In the genomic region with DNA sequence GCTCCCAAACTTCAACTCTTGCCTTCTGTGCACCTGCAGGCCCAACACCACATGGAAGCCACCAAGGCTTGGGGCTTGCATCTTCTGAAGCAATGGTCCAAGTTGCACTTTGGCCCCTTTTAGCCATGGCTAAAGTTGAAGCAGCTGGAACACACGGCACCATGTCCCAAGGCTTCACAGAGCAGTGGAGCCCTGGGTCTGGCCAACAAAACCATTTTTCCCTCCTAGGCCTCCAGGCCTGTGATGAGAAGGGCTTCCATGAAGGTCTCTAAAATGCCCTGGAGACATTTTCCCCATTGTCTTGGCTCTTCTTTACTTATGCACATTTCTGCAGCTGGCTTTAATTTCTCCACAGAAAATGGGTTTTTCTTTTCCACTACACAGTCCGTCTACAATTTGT, we compare ENCODE assay signal across 32 cellular contexts.
"Had no signal": no experiment of that assay in that cellular context is flagged by ENCODE, and none has a peak within 500 bp of the region (broad histone marks: within the 10 kb centered on the region; RNA-seq: fewer than 3 reads in every experiment).

No MANE protein-coding gene starts in this region.

- H3K4me3 ChIP-seq: adrenal gland, ascending aorta, body of pancreas, breast epithelium, cardiac muscle cell had no signal

- H3K9me3 ChIP-seq: adrenal gland, ascending aorta, body of pancreas had no signal

- H3K27ac ChIP-seq: adrenal gland, ascending aorta, body of pancreas, brain microvascular endothelial cell, breast epithelium, cardiac muscle cell had no signal

- ATAC-seq: activated naive CD4-positive, alpha-beta T cell treated with anti-CD3 and anti-CD28 coated beads, Interleukin-2, amount 50 U/mL, for 72 hours; activated naive CD8-positive, alpha-beta T cell treated with anti-CD3 and anti-CD28 coated beads, Interleukin-2, amount 50 U/mL, for 24 hours; activated T-cell treated with anti-CD3 and anti-CD28 coated beads, Interleukin-2, amount 50 U/mL, for 4 hours; activated T-cell treated with anti-CD3 and anti-CD28 coated beads, Interleukin-2, amount 50 U/mL, for 72 hours; activated T-helper 17 cell treated with anti-CD3 and anti-CD28 coated beads, Interleukin-2, amount 50 U/mL, for 72 hours; body of pancreas had no signal

- H3K27me3 ChIP-seq: adrenal gland, ascending aorta, body of pancreas, brain microvascular endothelial cell, cardiac muscle cell had no signal

- DNase-seq: activated effector memory CD4-positive, alpha-beta T cell treated with anti-CD3 and anti-CD28 coated beads, Interleukin-2, amount 50 U/mL, for 16 hours; activated effector memory CD4-positive, alpha-beta T cell treated with Interleukin-2 at 50 U/mL for 16 hours; activated gamma-delta T cell; activated gamma-delta T cell treated with Interleukin-2 at 50 U/mL for 16 hours; activated naive CD4-positive, alpha-beta T cell; activated naive CD4-positive, alpha-beta T cell treated with anti-CD3 and anti-CD28 coated beads for 36 hours; activated naive CD4-positive, alpha-beta T cell treated with anti-CD3 and anti-CD28 coated beads, Interleukin-2, amount 10 ng/mL, durations not matched to agents 7 days and 5 days; activated naive CD4-positive, alpha-beta T cell treated with anti-CD3 and anti-CD28 coated beads, Interleukin-2, amount 50 U/mL, for 16 hours; activated naive CD4-positive, alpha-beta T cell treated with Interleukin-2 at 50 U/mL for 16 hours; activated naive CD8-positive, alpha-beta T cell treated with anti-CD3 and anti-CD28 coated beads for 36 hours; activated naive CD8-positive, alpha-beta T cell treated with anti-CD3 and anti-CD28 coated beads, Interleukin-2, amount 10 ng/mL, durations not matched to agents 7 days and 5 days; activated naive CD8-positive, alpha-beta T cell treated with anti-CD3 and anti-CD28 coated beads, Interleukin-2, amount 50 U/mL, for 24 hours; activated T-cell treated with anti-CD3 and anti-CD28 coated beads, Interleukin-2, amount 50 U/mL, for 1 hour; activated T-cell treated with anti-CD3 and anti-CD28 coated beads, Interleukin-2, amount 50 U/mL, for 24 hours; activated T-cell treated with anti-CD3 and anti-CD28 coated beads, Interleukin-2, amount 50 U/mL, for 4 hours; activated T-cell treated with anti-CD3 and anti-CD28 coated beads, Interleukin-2, amount 50 U/mL, for 48 hours; activated T-cell treated with anti-CD3 and anti-CD28 coated beads, Interleukin-2, amount 50 U/mL, for 72 hours; adrenal gland; amniotic stem cell; amygdala; anterior cingulate cortex; aorta; body of pancreas; brain microvascular endothelial cell; central memory CD4-positive, alpha-beta T cell; cerebellar nuclear complex had no signal

- H3K36me3 ChIP-seq: adrenal gland, ascending aorta, brain microvascular endothelial cell, breast epithelium, cardiac muscle cell had no signal

- H3K4me1 ChIP-seq: adrenal gland, ascending aorta, body of pancreas, breast epithelium had no signal

- FAIRE-seq: bronchial epithelial cell had no signal
